In the genomic region with DNA sequence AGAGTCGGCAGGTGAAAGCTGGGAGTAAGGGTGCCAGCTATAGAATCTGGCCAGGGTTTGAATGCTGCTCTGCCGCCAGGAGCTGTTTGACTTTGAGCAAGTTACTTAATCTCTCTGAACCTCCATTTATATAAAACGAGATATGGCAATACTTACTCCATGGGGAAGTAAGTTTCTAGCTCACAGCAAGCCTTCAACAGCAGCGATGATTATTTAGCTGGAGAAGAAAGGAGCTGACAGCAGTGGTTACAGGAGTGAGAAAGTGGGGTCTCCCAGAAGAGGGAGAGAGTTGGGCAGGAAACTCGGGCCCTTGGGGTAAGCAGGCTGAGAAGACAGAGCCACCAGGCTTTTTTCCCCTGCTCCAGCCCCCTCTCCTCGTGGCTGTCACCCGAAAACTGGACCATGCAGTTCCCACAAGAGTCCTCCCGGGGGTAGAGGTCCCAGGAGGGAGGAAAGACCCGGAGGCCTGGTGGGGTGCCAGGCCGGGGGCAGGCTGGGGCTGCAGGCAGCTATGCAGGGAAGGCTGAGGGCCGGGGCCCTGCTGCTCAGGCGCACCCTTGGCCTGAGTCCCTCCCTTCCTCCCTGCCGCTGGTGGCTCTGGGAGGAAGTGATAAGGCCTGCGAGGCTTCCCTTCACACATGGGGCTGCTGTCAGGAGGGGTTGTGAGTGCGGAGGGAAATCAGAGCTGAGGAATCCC, we compare ENCODE assay signal across 1 cellular context.
TF ChIP-seq lines count a peak whose summit lies in the region.

No MANE protein-coding gene starts in this region.

TF ChIP-seq in HEK293, 187 proteins besides CTCF, POLR2A, EP300 and RAD21 (continued from another document):
- TF ChIP-seq, protein P1, sequence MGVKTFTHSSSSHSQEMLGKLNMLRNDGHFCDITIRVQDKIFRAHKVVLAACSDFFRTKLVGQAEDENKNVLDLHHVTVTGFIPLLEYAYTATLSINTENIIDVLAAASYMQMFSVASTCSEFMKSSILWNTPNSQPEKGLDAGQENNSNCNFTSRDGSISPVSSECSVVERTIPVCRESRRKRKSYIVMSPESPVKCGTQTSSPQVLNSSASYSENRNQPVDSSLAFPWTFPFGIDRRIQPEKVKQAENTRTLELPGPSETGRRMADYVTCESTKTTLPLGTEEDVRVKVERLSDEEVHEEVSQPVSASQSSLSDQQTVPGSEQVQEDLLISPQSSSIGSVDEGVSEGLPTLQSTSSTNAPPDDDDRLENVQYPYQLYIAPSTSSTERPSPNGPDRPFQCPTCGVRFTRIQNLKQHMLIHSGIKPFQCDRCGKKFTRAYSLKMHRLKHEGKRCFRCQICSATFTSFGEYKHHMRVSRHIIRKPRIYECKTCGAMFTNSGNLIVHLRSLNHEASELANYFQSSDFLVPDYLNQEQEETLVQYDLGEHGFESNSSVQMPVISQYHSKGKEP (tag by site-specific recombination; IDR thresholded peaks at IDR 0.05), result no peak
- TF ChIP-seq, protein P2, sequence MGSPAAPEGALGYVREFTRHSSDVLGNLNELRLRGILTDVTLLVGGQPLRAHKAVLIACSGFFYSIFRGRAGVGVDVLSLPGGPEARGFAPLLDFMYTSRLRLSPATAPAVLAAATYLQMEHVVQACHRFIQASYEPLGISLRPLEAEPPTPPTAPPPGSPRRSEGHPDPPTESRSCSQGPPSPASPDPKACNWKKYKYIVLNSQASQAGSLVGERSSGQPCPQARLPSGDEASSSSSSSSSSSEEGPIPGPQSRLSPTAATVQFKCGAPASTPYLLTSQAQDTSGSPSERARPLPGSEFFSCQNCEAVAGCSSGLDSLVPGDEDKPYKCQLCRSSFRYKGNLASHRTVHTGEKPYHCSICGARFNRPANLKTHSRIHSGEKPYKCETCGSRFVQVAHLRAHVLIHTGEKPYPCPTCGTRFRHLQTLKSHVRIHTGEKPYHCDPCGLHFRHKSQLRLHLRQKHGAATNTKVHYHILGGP (tag by site-specific recombination; IDR thresholded peaks at IDR 0.05), result no peak
- TF ChIP-seq ZNF366 (tag by site-specific recombination; conservative IDR thresholded peaks at IDR 0.05) (no peak), ZNF664 (tag by site-specific recombination; IDR thresholded peaks at IDR 0.05) (peak; percentile 36; the same call in 1 of the 2 replicates), TRIM28 (IDR thresholded peaks at IDR 0.05; ENCODE audit: borderline replicate concordance, low read length) (no peak), ZNF561 (tag by site-specific recombination; IDR thresholded peaks at IDR 0.05; ENCODE audit: borderline replicate concordance) (no peak), ZBTB20 (tag by site-specific recombination; IDR thresholded peaks at IDR 0.05) (peak; percentile 60; the same call in 1 of the 2 replicates), ZNF776 (tag by site-specific recombination; IDR thresholded peaks at IDR 0.05; ENCODE audit: borderline replicate concordance) (no peak), ZNF335 (tag by site-specific recombination; conservative IDR thresholded peaks at IDR 0.05) (peak; percentile 46), ZNF146 (tag by site-specific recombination; IDR thresholded peaks at IDR 0.05) (no peak), ZIC2 (tag by site-specific recombination; IDR thresholded peaks at IDR 0.05) (peak; percentile 94), ZNF211 (tag by site-specific recombination; IDR thresholded peaks at IDR 0.05; ENCODE audit: low read depth) (no peak), ZNF473 (tag by site-specific recombination; IDR thresholded peaks at IDR 0.05) (no peak), GLIS2 (tag by site-specific recombination; IDR thresholded peaks at IDR 0.05) (peak; percentile 36; the same call in 1 of the 2 replicates), KLF16 (tag by site-specific recombination; IDR thresholded peaks at IDR 0.05) (no peak), SALL2 (tag by site-specific recombination; IDR thresholded peaks at IDR 0.05; ENCODE audit: borderline replicate concordance) (no peak), ZNF324 (tag by site-specific recombination; IDR thresholded peaks at IDR 0.05) (no peak), ZNF560 (tag by site-specific recombination; IDR thresholded peaks at IDR 0.05; ENCODE audit: borderline replicate concordance) (no peak), OSR2 (tag by site-specific recombination; IDR thresholded peaks at IDR 0.05) (no peak), ZBTB8A (tag by site-specific recombination; IDR thresholded peaks at IDR 0.05) (no peak), ZNF175 (tag by site-specific recombination; IDR thresholded peaks at IDR 0.05) (no peak), ZNF76 (tag by site-specific recombination; IDR thresholded peaks at IDR 0.05; ENCODE audit: borderline replicate concordance, low read depth) (no peak), ZNF274 (IDR thresholded peaks at IDR 0.05; ENCODE audit: low read length) (no peak), ZNF274 (tag by site-specific recombination; IDR thresholded peaks at IDR 0.05; ENCODE audit: borderline replicate concordance) (no peak)
- TF ChIP-seq, protein P3, sequence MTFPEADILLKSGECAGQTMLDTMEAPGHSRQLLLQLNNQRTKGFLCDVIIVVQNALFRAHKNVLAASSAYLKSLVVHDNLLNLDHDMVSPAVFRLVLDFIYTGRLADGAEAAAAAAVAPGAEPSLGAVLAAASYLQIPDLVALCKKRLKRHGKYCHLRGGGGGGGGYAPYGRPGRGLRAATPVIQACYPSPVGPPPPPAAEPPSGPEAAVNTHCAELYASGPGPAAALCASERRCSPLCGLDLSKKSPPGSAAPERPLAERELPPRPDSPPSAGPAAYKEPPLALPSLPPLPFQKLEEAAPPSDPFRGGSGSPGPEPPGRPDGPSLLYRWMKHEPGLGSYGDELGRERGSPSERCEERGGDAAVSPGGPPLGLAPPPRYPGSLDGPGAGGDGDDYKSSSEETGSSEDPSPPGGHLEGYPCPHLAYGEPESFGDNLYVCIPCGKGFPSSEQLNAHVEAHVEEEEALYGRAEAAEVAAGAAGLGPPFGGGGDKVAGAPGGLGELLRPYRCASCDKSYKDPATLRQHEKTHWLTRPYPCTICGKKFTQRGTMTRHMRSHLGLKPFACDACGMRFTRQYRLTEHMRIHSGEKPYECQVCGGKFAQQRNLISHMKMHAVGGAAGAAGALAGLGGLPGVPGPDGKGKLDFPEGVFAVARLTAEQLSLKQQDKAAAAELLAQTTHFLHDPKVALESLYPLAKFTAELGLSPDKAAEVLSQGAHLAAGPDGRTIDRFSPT (tag by site-specific recombination; IDR thresholded peaks at IDR 0.05), result no peak
- TF ChIP-seq, protein P4, sequence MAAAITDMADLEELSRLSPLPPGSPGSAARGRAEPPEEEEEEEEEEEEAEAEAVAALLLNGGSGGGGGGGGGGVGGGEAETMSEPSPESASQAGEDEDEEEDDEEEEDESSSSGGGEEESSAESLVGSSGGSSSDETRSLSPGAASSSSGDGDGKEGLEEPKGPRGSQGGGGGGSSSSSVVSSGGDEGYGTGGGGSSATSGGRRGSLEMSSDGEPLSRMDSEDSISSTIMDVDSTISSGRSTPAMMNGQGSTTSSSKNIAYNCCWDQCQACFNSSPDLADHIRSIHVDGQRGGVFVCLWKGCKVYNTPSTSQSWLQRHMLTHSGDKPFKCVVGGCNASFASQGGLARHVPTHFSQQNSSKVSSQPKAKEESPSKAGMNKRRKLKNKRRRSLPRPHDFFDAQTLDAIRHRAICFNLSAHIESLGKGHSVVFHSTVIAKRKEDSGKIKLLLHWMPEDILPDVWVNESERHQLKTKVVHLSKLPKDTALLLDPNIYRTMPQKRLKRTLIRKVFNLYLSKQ (tag by site-specific recombination; IDR thresholded peaks at IDR 0.05; ENCODE audit: borderline replicate concordance), result no peak
- TF ChIP-seq, protein P5, sequence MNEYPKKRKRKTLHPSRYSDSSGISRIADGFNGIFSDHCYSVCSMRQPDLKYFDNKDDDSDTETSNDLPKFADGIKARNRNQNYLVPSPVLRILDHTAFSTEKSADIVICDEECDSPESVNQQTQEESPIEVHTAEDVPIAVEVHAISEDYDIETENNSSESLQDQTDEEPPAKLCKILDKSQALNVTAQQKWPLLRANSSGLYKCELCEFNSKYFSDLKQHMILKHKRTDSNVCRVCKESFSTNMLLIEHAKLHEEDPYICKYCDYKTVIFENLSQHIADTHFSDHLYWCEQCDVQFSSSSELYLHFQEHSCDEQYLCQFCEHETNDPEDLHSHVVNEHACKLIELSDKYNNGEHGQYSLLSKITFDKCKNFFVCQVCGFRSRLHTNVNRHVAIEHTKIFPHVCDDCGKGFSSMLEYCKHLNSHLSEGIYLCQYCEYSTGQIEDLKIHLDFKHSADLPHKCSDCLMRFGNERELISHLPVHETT (tag by site-specific recombination; IDR thresholded peaks at IDR 0.05), result no peak
- TF ChIP-seq, protein P6, sequence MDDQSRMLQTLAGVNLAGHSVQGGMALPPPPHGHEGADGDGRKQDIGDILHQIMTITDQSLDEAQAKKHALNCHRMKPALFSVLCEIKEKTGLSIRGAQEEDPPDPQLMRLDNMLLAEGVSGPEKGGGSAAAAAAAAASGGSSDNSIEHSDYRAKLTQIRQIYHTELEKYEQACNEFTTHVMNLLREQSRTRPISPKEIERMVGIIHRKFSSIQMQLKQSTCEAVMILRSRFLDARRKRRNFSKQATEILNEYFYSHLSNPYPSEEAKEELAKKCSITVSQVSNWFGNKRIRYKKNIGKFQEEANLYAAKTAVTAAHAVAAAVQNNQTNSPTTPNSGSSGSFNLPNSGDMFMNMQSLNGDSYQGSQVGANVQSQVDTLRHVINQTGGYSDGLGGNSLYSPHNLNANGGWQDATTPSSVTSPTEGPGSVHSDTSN (CRISPR knock-in tag; IDR thresholded peaks at IDR 0.05), result no peak
- TF ChIP-seq, protein P7, sequence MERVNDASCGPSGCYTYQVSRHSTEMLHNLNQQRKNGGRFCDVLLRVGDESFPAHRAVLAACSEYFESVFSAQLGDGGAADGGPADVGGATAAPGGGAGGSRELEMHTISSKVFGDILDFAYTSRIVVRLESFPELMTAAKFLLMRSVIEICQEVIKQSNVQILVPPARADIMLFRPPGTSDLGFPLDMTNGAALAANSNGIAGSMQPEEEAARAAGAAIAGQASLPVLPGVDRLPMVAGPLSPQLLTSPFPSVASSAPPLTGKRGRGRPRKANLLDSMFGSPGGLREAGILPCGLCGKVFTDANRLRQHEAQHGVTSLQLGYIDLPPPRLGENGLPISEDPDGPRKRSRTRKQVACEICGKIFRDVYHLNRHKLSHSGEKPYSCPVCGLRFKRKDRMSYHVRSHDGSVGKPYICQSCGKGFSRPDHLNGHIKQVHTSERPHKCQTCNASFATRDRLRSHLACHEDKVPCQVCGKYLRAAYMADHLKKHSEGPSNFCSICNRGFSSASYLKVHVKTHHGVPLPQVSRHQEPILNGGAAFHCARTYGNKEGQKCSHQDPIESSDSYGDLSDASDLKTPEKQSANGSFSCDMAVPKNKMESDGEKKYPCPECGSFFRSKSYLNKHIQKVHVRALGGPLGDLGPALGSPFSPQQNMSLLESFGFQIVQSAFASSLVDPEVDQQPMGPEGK (tag by site-specific recombination; IDR thresholded peaks at IDR 0.05), result 0 out of 2 replicates have a peak, but pooled peaks have one; percentile 16
